ENCODE assay signal across 11 cellular contexts in genomic region chr11:78168539-78169477, GRCh38. TPM values are rescaled to one million over a fixed set of nuclear protein-coding genes. Genes with fewer than 3 reads are reported as not detected.
DNase-seq lines count a peak whose midpoint lies in the region; ATAC-seq and TF ChIP-seq lines count a peak whose summit lies in the region.
"Had no signal": no experiment of that assay in that cellular context is flagged by ENCODE, and none has a peak within 500 bp of the region (broad histone marks: within the 10 kb centered on the region; RNA-seq: fewer than 3 reads in every experiment).

No MANE protein-coding gene starts in this region.

- no peaks in the 10 kb centered on the region for H3K4me1 Mint-ChIP-seq in MCF 10A (ENCODE audit: insufficient read depth, unreplicated experiment)
- H3K4me1 Mint-ChIP-seq in nephron progenitor cell, result peaks cover 19% of the 10 kb centered on the region
- H3K4me1 Mint-ChIP-seq in stimulated activated naive CD8-positive, alpha-beta T cell treated with anti-CD3 and anti-CD28 coated beads, Interleukin-15, amount 100 ng/mL, for 72 hours, result no peaks in the 10 kb centered on the region
- no peaks in the 10 kb centered on the region for H3K4me1 Mint-ChIP-seq in activated CD4-positive, alpha-beta T cell treated with anti-CD3 and anti-CD28 coated beads, Interleukin-2, amount 10 ng/mL, durations not matched to agents 7 days and 5 days
- H3K4me1 Mint-ChIP-seq: memory B cell had no signal

- no peak overlapping the region for H2AFZ ChIP-seq in mammary epithelial cell (ENCODE audit: low read depth, low read length)

- H3K79me2 ChIP-seq in mammary epithelial cell (ENCODE audit: insufficient read depth, low read length), result no peaks in the 10 kb centered on the region

- no peaks in the 10 kb centered on the region for H3K27me3 ChIP-seq in mammary epithelial cell (ENCODE audit: insufficient read depth, low read length)
- H3K27me3 ChIP-seq in gastroesophageal sphincter, result no peaks in the 10 kb centered on the region

- H3K4me3 Mint-ChIP-seq in MCF 10A (ENCODE audit: unreplicated experiment) (no peak overlapping the region), nephron progenitor cell (no peak overlapping the region)
- no peak overlapping the region for H3K4me3 Mint-ChIP-seq in stimulated activated naive CD8-positive, alpha-beta T cell treated with anti-CD3 and anti-CD28 coated beads, Interleukin-15, amount 100 ng/mL, for 72 hours
- no peak overlapping the region for H3K4me3 Mint-ChIP-seq in activated CD4-positive, alpha-beta T cell treated with anti-CD3 and anti-CD28 coated beads, Interleukin-2, amount 10 ng/mL, durations not matched to agents 7 days and 5 days
- H3K4me3 Mint-ChIP-seq: memory B cell had no signal

- no peak overlapping the region for H3K27ac Mint-ChIP-seq in MCF 10A (ENCODE audit: low read depth, unreplicated experiment)
- H3K27ac Mint-ChIP-seq in nephron progenitor cell, result peak overlapping the region; percentile 75
- H3K27ac Mint-ChIP-seq in stimulated activated naive CD8-positive, alpha-beta T cell treated with anti-CD3 and anti-CD28 coated beads, Interleukin-15, amount 100 ng/mL, for 72 hours, result no peak overlapping the region
- no peak overlapping the region for H3K27ac Mint-ChIP-seq in activated CD4-positive, alpha-beta T cell treated with anti-CD3 and anti-CD28 coated beads, Interleukin-2, amount 10 ng/mL, durations not matched to agents 7 days and 5 days
- H3K27ac Mint-ChIP-seq: memory B cell had no signal

- no peaks in the 10 kb centered on the region for H4K20me1 ChIP-seq in mammary epithelial cell (ENCODE audit: insufficient read depth, low read length)

- TF ChIP-seq EP300 in gastroesophageal sphincter (IDR thresholded peaks at IDR 0.05), result no peak

- no peak for TF ChIP-seq POLR2A in gastroesophageal sphincter (IDR thresholded peaks at IDR 0.05)

- H3K4me1 ChIP-seq in mammary epithelial cell (ENCODE audit: insufficient read depth, low read length), result no peaks in the 10 kb centered on the region
- H3K4me1 ChIP-seq in gastroesophageal sphincter, result peaks cover 0 to 42% (median 8%) of the 10 kb centered on the region in 3 donors
- H3K4me1 ChIP-seq: A549 had no signal

- BruUV-seq in MCF 10A (replicated peaks; lab: Mats Ljungman, UMichigan) (no TSS peak), mammary epithelial cell (replicated peaks; lab: Mats Ljungman, UMichigan) (no TSS peak)

- H3K36me3 ChIP-seq in mammary epithelial cell (ENCODE audit: insufficient read depth, low read length) (no peaks in the 10 kb centered on the region), gastroesophageal sphincter (peaks cover 0 to 23% of the 10 kb centered on the region in 2 donors)

- POLR2A ChIA-PET in MCF 10A (lab: Yijun Ruan, JAX), result no interaction called here
- POLR2A ChIA-PET in activated CD4-positive, alpha-beta T cell treated with anti-CD3 and anti-CD28 coated beads, Interleukin-2, amount 10 ng/mL, durations not matched to agents 7 days and 5 days (lab: Charles Lee), result no interaction called here

- H3K36me3 Mint-ChIP-seq in MCF 10A (ENCODE audit: insufficient read depth, unreplicated experiment), result peaks cover 20% of the 10 kb centered on the region
- H3K36me3 Mint-ChIP-seq in nephron progenitor cell (ENCODE audit: low read depth), result peaks cover 16% of the 10 kb centered on the region
- peaks cover 3% of the 10 kb centered on the region for H3K36me3 Mint-ChIP-seq in activated CD4-positive, alpha-beta T cell treated with anti-CD3 and anti-CD28 coated beads, Interleukin-2, amount 10 ng/mL, durations not matched to agents 7 days and 5 days (ENCODE audit: low read depth)

- H3K27me3 Mint-ChIP-seq in MCF 10A (ENCODE audit: insufficient read depth, unreplicated experiment), result no peaks in the 10 kb centered on the region
- H3K27me3 Mint-ChIP-seq in nephron progenitor cell (ENCODE audit: low read depth, poor library complexity), result peaks cover 12% of the 10 kb centered on the region
- H3K27me3 Mint-ChIP-seq in stimulated activated naive CD8-positive, alpha-beta T cell treated with anti-CD3 and anti-CD28 coated beads, Interleukin-15, amount 100 ng/mL, for 72 hours, result no peaks in the 10 kb centered on the region
- H3K27me3 Mint-ChIP-seq in activated CD4-positive, alpha-beta T cell treated with anti-CD3 and anti-CD28 coated beads, Interleukin-2, amount 10 ng/mL, durations not matched to agents 7 days and 5 days, result no peaks in the 10 kb centered on the region
- H3K27me3 Mint-ChIP-seq: memory B cell had no signal

- intact Hi-C loops in MCF 10A (cut with micrococcal nuclease) (no loop called here), mammary epithelial cell (cut with micrococcal nuclease) (no loop called here)

- H3K9me3 ChIP-seq in mammary epithelial cell (replicated peaks; ENCODE audit: insufficient read depth, low read length) (no peaks in the 10 kb centered on the region), gastroesophageal sphincter (no peaks in the 10 kb centered on the region)
- H3K9me3 ChIP-seq: A549 had no signal

- in situ Hi-C loops in mammary epithelial cell (cut with MboI; ENCODE audit: low sequenced_read_pairs in 2 of 2), result no loop called here

- DNase-seq in MCF 10A (ENCODE audit: unreplicated experiment) (peak; percentile 31), mammary epithelial cell (no peak), nephron progenitor cell (no peak), retina (no peak)
- no peak for DNase-seq in stimulated activated naive CD8-positive, alpha-beta T cell treated with anti-CD3 and anti-CD28 coated beads, Interleukin-15, amount 100 ng/mL, for 72 hours
- DNase-seq in activated CD4-positive, alpha-beta T cell treated with anti-CD3 and anti-CD28 coated beads, Interleukin-2, amount 10 ng/mL, durations not matched to agents 7 days and 5 days, result no peak
- DNase-seq: NCI-H524 treated with DMSO at 0.1 percent for 48 hours had no signal

- CTCF ChIA-PET in MCF 10A (lab: Yijun Ruan, JAX) (interaction anchor here (0.6 kb wide), 3 partner anchors 15 to 462 kb away, joined by 3 to 5 read pairs (median 4); no protein-coding TSS in a partner anchor), mammary epithelial cell (lab: Charles Lee; ENCODE audit: low non-redundant PET) (no interaction called here)
- CTCF ChIA-PET in activated CD4-positive, alpha-beta T cell treated with anti-CD3 and anti-CD28 coated beads, Interleukin-2, amount 10 ng/mL, durations not matched to agents 7 days and 5 days (lab: Charles Lee), result interaction anchor here (0.9 kb wide), 1 partner anchor 35 kb away, joined by 4 read pairs; no protein-coding TSS in a partner anchor

- no peak overlapping the region for H3K9ac ChIP-seq in mammary epithelial cell (ENCODE audit: insufficient read depth, low read length)

- dilution Hi-C loops in mammary epithelial cell (cut with HindIII; ENCODE audit: low sequenced_read_pairs), result no loop called here

- H3K9me3 Mint-ChIP-seq in MCF 10A (ENCODE audit: unreplicated experiment) (no peaks in the 10 kb centered on the region), nephron progenitor cell (no peaks in the 10 kb centered on the region)
- H3K9me3 Mint-ChIP-seq in stimulated activated naive CD8-positive, alpha-beta T cell treated with anti-CD3 and anti-CD28 coated beads, Interleukin-15, amount 100 ng/mL, for 72 hours, result no peaks in the 10 kb centered on the region
- no peaks in the 10 kb centered on the region for H3K9me3 Mint-ChIP-seq in activated CD4-positive, alpha-beta T cell treated with anti-CD3 and anti-CD28 coated beads, Interleukin-2, amount 10 ng/mL, durations not matched to agents 7 days and 5 days
- H3K9me3 Mint-ChIP-seq: memory B cell had no signal

- TF ChIP-seq CTCF in MCF 10A (IDR thresholded peaks at IDR 0.05; ENCODE audit: unreplicated experiment) (no peak), mammary epithelial cell (conservative IDR thresholded peaks at IDR 0.05 in 1 of 2, IDR thresholded peaks at IDR 0.05 in 1 of 2; ENCODE audit: extremely low read depth in 1 of 2, insufficient read depth in 1 of 2, low read depth in 1 of 2, low read length in 2 of 2) (no peak), gastroesophageal sphincter (IDR thresholded peaks at IDR 0.05) (no peak), nephron progenitor cell (IDR thresholded peaks at IDR 0.05) (no peak)

- no peak overlapping the region for H3K4me2 ChIP-seq in mammary epithelial cell (ENCODE audit: insufficient read depth, low read depth, low read length)
- H3K4me2 ChIP-seq: A549 had no signal

- H3K27ac ChIP-seq in mammary epithelial cell (ENCODE audit: insufficient read depth, low read depth, low read length) (no peak overlapping the region), gastroesophageal sphincter (peak overlapping the region; percentile 26 to 84 (median 80))
- H3K27ac ChIP-seq: A549 had no signal

- WGBS in mammary epithelial cell (ENCODE audit: low coverage, missing lambda C conversion rate), result 88% methylated on average over 13 of the region's 17 CpGs
- WGBS in gastroesophageal sphincter (ENCODE audit: low coverage in 1 of 2), 2 donors, result 58 to 83% methylated on average over 2 to 9 of the region's 17 CpGs

- no peak overlapping the region for H3K4me3 ChIP-seq in mammary epithelial cell (replicated peaks in 1 of 3; ENCODE audit: insufficient read depth in 1 of 3, low read depth in 2 of 3, low read length in 3 of 3)
- H3K4me3 ChIP-seq in gastroesophageal sphincter, result no peak overlapping the region
- H3K4me3 ChIP-seq: A549 had no signal

- ATAC-seq in gastroesophageal sphincter, result peak; percentile 93
- no peak for ATAC-seq in GM21367 (IDR thresholded peaks at IDR 0.05; ENCODE audit: unreplicated experiment)
- no peak for ATAC-seq in stimulated activated naive CD8-positive, alpha-beta T cell treated with anti-CD3 and anti-CD28 coated beads, Interleukin-15, amount 100 ng/mL, for 72 hours
- ATAC-seq: A549 had no signal

RNA-seq across cellular contexts. Expression of gene KCTD21, which starts 19.6 kb away (rescaled TPM):
- 10.2 and 11.3 TPM in 2 replicates for total RNA-seq in MCF 10A (2022)
- 1 to 10 TPM; 8.7 to 9.7 TPM for total RNA-seq in mammary epithelial cell
- polyA plus RNA-seq in mammary epithelial cell, result 9.2 TPM
- polyA minus RNA-seq in mammary epithelial cell, result 43.7 TPM
- 10 to 100 TPM in 2 of 4 donors, 1 to 10 TPM in 2; 5.7 to 18.6 (median 9.9) TPM for total RNA-seq in gastroesophageal sphincter
- total RNA-seq in activated CD4-positive, alpha-beta T cell treated with anti-CD3 and anti-CD28 coated beads, Interleukin-2, amount 10 ng/mL, durations not matched to agents 7 days and 5 days, result 1 to 10 TPM; 8.9 TPM

RNA-seq across cellular contexts. Expression of gene USP35, which starts 19.9 kb away (rescaled TPM):
- total RNA-seq in MCF 10A (2022) (6.7 and 10.3 TPM in 2 replicates), mammary epithelial cell (10 to 100 TPM; 10.7 to 13.3 TPM), gastroesophageal sphincter (10 to 100 TPM in 2 of 4 donors, 1 to 10 TPM in 2; 7.1 to 14.5 (median 10.6) TPM)
- 5.1 TPM for polyA plus RNA-seq in mammary epithelial cell
- polyA minus RNA-seq in mammary epithelial cell, result 26.7 TPM
- 10 to 100 TPM; 13.0 to 13.2 TPM for total RNA-seq in activated CD4-positive, alpha-beta T cell treated with anti-CD3 and anti-CD28 coated beads, Interleukin-2, amount 10 ng/mL, durations not matched to agents 7 days and 5 days

RNA-seq across cellular contexts. Expression of gene ALG8, which starts 29.4 kb away (rescaled TPM):
- total RNA-seq in MCF 10A (2022) (33.8 and 37.2 TPM in 2 replicates), mammary epithelial cell (10 to 100 TPM; 30.3 to 32.7 TPM), gastroesophageal sphincter (10 to 100 TPM; 14.8 to 21.6 (median 15.8) TPM)
- 38.8 TPM for polyA plus RNA-seq in mammary epithelial cell
- 48.1 TPM for polyA minus RNA-seq in mammary epithelial cell
- 10 to 100 TPM; 51.2 to 70.3 TPM for total RNA-seq in activated CD4-positive, alpha-beta T cell treated with anti-CD3 and anti-CD28 coated beads, Interleukin-2, amount 10 ng/mL, durations not matched to agents 7 days and 5 days
